In the genomic region with DNA sequence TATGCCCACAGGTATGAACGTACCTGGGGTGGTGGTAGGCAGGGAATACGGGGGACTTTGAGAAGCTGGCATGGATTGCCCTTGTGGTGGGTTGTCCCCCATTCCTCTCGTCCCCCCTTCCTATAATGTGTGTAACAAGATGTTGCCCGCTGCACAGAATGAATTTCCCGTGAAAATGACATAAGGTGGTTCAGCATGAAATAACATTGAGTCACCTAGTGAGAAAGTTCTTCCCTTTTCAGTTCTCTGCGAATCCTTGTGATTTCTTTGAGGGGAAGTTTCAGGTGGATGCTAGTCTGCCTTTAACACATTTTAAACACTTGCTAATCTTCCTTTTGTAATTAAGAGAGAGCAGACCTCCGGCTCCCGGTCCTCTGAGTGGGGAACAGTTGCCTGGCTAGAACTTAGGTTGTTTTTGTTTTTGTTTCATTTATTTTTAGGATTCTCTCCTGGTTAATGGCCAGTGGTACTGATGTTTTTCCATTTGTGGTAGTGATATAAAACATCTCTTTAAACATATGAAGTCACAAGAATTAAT, we compare ENCODE assay signal across 10 cellular contexts. TPM values are rescaled to one million over a fixed set of nuclear protein-coding genes. Genes with fewer than 3 reads are reported as not detected.
A peak's percentile ranks its signal among the peaks of the same experiment; 100 is the strongest.
DNase-seq lines count a peak whose midpoint lies in the region; ATAC-seq and TF ChIP-seq lines count a peak whose summit lies in the region.
"Had no signal": no experiment of that assay in that cellular context is flagged by ENCODE, and none has a peak within 500 bp of the region (broad histone marks: within the 10 kb centered on the region; RNA-seq: fewer than 3 reads in every experiment).

No MANE protein-coding gene starts in this region.

- H3K4me3 ChIP-seq in heart left ventricle (peak overlapping the region in 11 of 12 donors; percentile 36 to 78 (median 67)), stomach (peak overlapping the region; percentile 63 to 74 (median 66))

- peaks cover 51% of the 10 kb centered on the region for H3K27me3 Mint-ChIP-seq in activated T-helper 1 cell treated with anti-CD3 and anti-CD28 coated beads, Interleukin-12 subunit alpha, Interleukin-12 subunit beta, Interleukin-2, Interleukin-4 antibody, amounts not matched to agents 30 ng/mL and 10 ng/mL and 1 ng/mL, durations not matched to agents 14 hours and 24 hours and 36 hours (ENCODE audit: insufficient read depth)
- peaks cover 0 to 7% (median 2%) of the 10 kb centered on the region in 3 donors for H3K27me3 Mint-ChIP-seq in immature natural killer cell (ENCODE audit: low read depth in 3 of 3)

- intact Hi-C loops in heart left ventricle (cut with DNase I) (loop anchor here in 4 of 10 donors (2.0 to 10.0 kb wide), 4 partner anchors 50 to 150 kb away; no protein-coding TSS in a partner anchor), left cardiac atrium (cut with DNase I) (no loop called here), stomach (cut with DNase I; ENCODE audit: low total_unique reads) (no loop called here)
- intact Hi-C loops in activated T-helper 1 cell treated with anti-CD3 and anti-CD28 coated beads, Interleukin-12 subunit alpha, Interleukin-12 subunit beta, Interleukin-2, Interleukin-4 antibody, amounts not matched to agents 30 ng/mL and 10 ng/mL and 1 ng/mL, durations not matched to agents 14 hours and 24 hours and 36 hours (cut with micrococcal nuclease) = no loop called here

- H3K9me3 ChIP-seq in heart left ventricle = no peaks in the 10 kb centered on the region
- no peaks in the 10 kb centered on the region for H3K9me3 ChIP-seq in stomach

- no peaks in the 10 kb centered on the region for H3K36me3 Mint-ChIP-seq in activated T-helper 1 cell treated with anti-CD3 and anti-CD28 coated beads, Interleukin-12 subunit alpha, Interleukin-12 subunit beta, Interleukin-2, Interleukin-4 antibody, amounts not matched to agents 30 ng/mL and 10 ng/mL and 1 ng/mL, durations not matched to agents 14 hours and 24 hours and 36 hours (ENCODE audit: low read depth)
- H3K36me3 Mint-ChIP-seq in immature natural killer cell = no peaks in the 10 kb centered on the region

- H3K27me3 ChIP-seq in heart left ventricle (peaks cover 0 to 6% (median 0%) of the 10 kb centered on the region in 9 donors), stomach (peaks cover 0 to 40% (median 12%) of the 10 kb centered on the region in 3 donors)

- WGBS in heart left ventricle, 4 donors = 42 to 58% (median 50%) methylated on average over 8 of the region's 8 CpGs
- WGBS in stomach, 5 donors = 32 to 48% (median 43%) methylated on average over 8 of the region's 8 CpGs

- peak overlapping the region; percentile 76 for H3K4me3 Mint-ChIP-seq in activated T-helper 1 cell treated with anti-CD3 and anti-CD28 coated beads, Interleukin-12 subunit alpha, Interleukin-12 subunit beta, Interleukin-2, Interleukin-4 antibody, amounts not matched to agents 30 ng/mL and 10 ng/mL and 1 ng/mL, durations not matched to agents 14 hours and 24 hours and 36 hours
- H3K4me3 Mint-ChIP-seq in immature natural killer cell = peak overlapping the region; percentile 82 to 89 (median 87)

- TF ChIP-seq POLR2A in heart left ventricle (IDR thresholded peaks at IDR 0.05) = no peak
- TF ChIP-seq POLR2A in stomach (IDR thresholded peaks at IDR 0.05) = no peak

- peaks cover 0 to 46% (median 20%) of the 10 kb centered on the region in 12 donors for H3K4me1 ChIP-seq in heart left ventricle
- H3K4me1 ChIP-seq in stomach = peaks cover 25 to 47% (median 27%) of the 10 kb centered on the region in 4 donors

- H3K27ac Mint-ChIP-seq in activated T-helper 1 cell treated with anti-CD3 and anti-CD28 coated beads, Interleukin-12 subunit alpha, Interleukin-12 subunit beta, Interleukin-2, Interleukin-4 antibody, amounts not matched to agents 30 ng/mL and 10 ng/mL and 1 ng/mL, durations not matched to agents 14 hours and 24 hours and 36 hours = no peak overlapping the region
- peak overlapping the region in 5 of 6 donors; percentile 21 to 78 (median 43) for H3K27ac Mint-ChIP-seq in immature natural killer cell

- H3K9me3 Mint-ChIP-seq in activated T-helper 1 cell treated with anti-CD3 and anti-CD28 coated beads, Interleukin-12 subunit alpha, Interleukin-12 subunit beta, Interleukin-2, Interleukin-4 antibody, amounts not matched to agents 30 ng/mL and 10 ng/mL and 1 ng/mL, durations not matched to agents 14 hours and 24 hours and 36 hours = no peaks in the 10 kb centered on the region
- H3K9me3 Mint-ChIP-seq in immature natural killer cell = no peaks in the 10 kb centered on the region

- TF ChIP-seq CTCF in heart left ventricle (IDR thresholded peaks at IDR 0.05) = no peak
- TF ChIP-seq CTCF in stomach (IDR thresholded peaks at IDR 0.05) = no peak

- H3K4me1 Mint-ChIP-seq in activated T-helper 1 cell treated with anti-CD3 and anti-CD28 coated beads, Interleukin-12 subunit alpha, Interleukin-12 subunit beta, Interleukin-2, Interleukin-4 antibody, amounts not matched to agents 30 ng/mL and 10 ng/mL and 1 ng/mL, durations not matched to agents 14 hours and 24 hours and 36 hours (ENCODE audit: low read depth) = peaks cover 14% of the 10 kb centered on the region
- H3K4me1 Mint-ChIP-seq in immature natural killer cell = peaks cover 65 to 76% of the 10 kb centered on the region in 2 donors

- ATAC-seq in heart left ventricle (no peak), left cardiac atrium (no peak), GM21528 (IDR thresholded peaks at IDR 0.05; ENCODE audit: low FRiP score, unreplicated experiment) (no peak)

- H3K36me3 ChIP-seq in heart left ventricle (no peaks in the 10 kb centered on the region), stomach (no peaks in the 10 kb centered on the region)

- peak overlapping the region in 2 of 12 donors; percentile 89 to 91 for H3K27ac ChIP-seq in heart left ventricle
- peak overlapping the region; percentile 64 to 94 (median 89) for H3K27ac ChIP-seq in stomach

- no peak for DNase-seq in heart left ventricle
- no peak for DNase-seq in left cardiac atrium
- no peak for DNase-seq in activated T-helper 1 cell treated with anti-CD3 and anti-CD28 coated beads, Interleukin-12 subunit alpha, Interleukin-12 subunit beta, Interleukin-2, Interleukin-4 antibody, amounts not matched to agents 30 ng/mL and 10 ng/mL and 1 ng/mL, durations not matched to agents 14 hours and 24 hours and 36 hours (ENCODE audit: low spot score)
- no peak for DNase-seq in immature natural killer cell
- no peak for DNase-seq in stomach
- DNase-seq in NCI-H774 (lab: John Stamatoyannopoulos, UW) = no peak
- no peak for DNase-seq in stimulated activated CD4-positive, alpha-beta T cell treated with anti-CD3 and anti-CD28 coated beads, Interleukin-2, amount 100 ng/mL, for 48 hours
- DNase-seq: NCI-H1048, occipital lobe had no signal

- no peak for TF ChIP-seq EP300 in stomach (IDR thresholded peaks at IDR 0.05)

RNA-seq across cellular contexts. Expression of a gene that starts 58.9 kb away (rescaled TPM):
- 10 to 100 TPM; 24.7 to 44.1 (median 36.5) TPM for total RNA-seq in heart left ventricle
- polyA plus RNA-seq in heart left ventricle = 10 to 100 TPM; 13.5 to 18.3 TPM
- total RNA-seq in left cardiac atrium = 10 to 100 TPM; 49.1 to 57.6 TPM
- total RNA-seq in activated T-helper 1 cell treated with anti-CD3 and anti-CD28 coated beads, Interleukin-12 subunit alpha, Interleukin-12 subunit beta, Interleukin-2, Interleukin-4 antibody, amounts not matched to agents 30 ng/mL and 10 ng/mL and 1 ng/mL, durations not matched to agents 14 hours and 24 hours and 36 hours = 0.20 and 0.34 TPM in 2 replicates
- polyA plus RNA-seq in immature natural killer cell = 10 to 100 TPM in 1 of 3 donors, 1 to 10 TPM in 2; 2.5 to 28.9 (median 6.4) TPM
- total RNA-seq in stomach = 10 to 100 TPM; 26.4 to 92.4 (median 50.7) TPM
- 10 to 100 TPM; 11.8 to 25.0 (median 17.9) TPM for polyA plus RNA-seq in stomach

Comparison
In these comparisons a context has a peak if more than half of its experiments do, and no peak if none do; other contexts are left out.
1. RNA of a gene that starts 58.9 kb away (total RNA-seq): 49.1 to 57.6 TPM in left cardiac atrium, 26.4 to 92.4 TPM in stomach and 24.7 to 44.1 TPM in heart left ventricle; 0.20 to 0.34 TPM in activated T-helper 1 cell treated with anti-CD3 and anti-CD28 coated beads, Interleukin-12 subunit alpha, Interleukin-12 subunit beta, Interleukin-2, Interleukin-4 antibody, amounts not matched to agents 30 ng/mL and 10 ng/mL and 1 ng/mL, durations not matched to agents 14 hours and 24 hours and 36 hours; every median in the first group is over 10 times any median in the second.